ENCODE assay signal across 24 cellular contexts in genomic region chr10:472241-472910, GRCh38.
"Had no signal": no experiment of that assay in that cellular context is flagged by ENCODE, and none has a peak within 500 bp of the region (broad histone marks: within the 10 kb centered on the region; RNA-seq: fewer than 3 reads in every experiment).

No MANE protein-coding gene starts in this region.

- H3K4me1 ChIP-seq: parathyroid adenoma, psoas muscle had no signal

- H3K4me3 ChIP-seq: gastrocnemius medialis, psoas muscle, sigmoid colon had no signal

- H3K27me3 Mint-ChIP-seq: activated CD4-positive, alpha-beta memory T cell treated with anti-CD3 and anti-CD28 coated beads for 36 hours; naive thymus-derived CD4-positive, alpha-beta T cell; stimulated activated naive CD8-positive, alpha-beta T cell treated with anti-CD3 and anti-CD28 coated beads, Interleukin-15, amount 100 ng/mL, for 72 hours had no signal

- H3K27me3 ChIP-seq: gastrocnemius medialis, sigmoid colon had no signal

- FAIRE-seq: colon, islet of Langerhans, small intestine had no signal

- DNase-seq: activated CD4-positive, alpha-beta memory T cell treated with anti-CD3 and anti-CD28 coated beads for 36 hours; activated CD4-positive, alpha-beta T cell treated with anti-CD3 and anti-CD28 coated beads for 48 hours; activated naive CD4-positive, alpha-beta T cell; activated T-cell treated with anti-CD3 and anti-CD28 coated beads, Interleukin-2, amount 50 U/mL, for 48 hours; effector CD8-positive, alpha-beta T cell; gastrocnemius medialis; hippocampal formation; left cardiac atrium; mammary epithelial cell; naive thymus-derived CD4-positive, alpha-beta T cell; nucleus accumbens; psoas muscle; sigmoid colon; small intestine; stimulated activated CD4-positive, alpha-beta T cell treated with anti-CD3 and anti-CD28 coated beads, Interleukin-4, amount 100 ng/mL, for 24 hours; stimulated activated naive CD8-positive, alpha-beta T cell treated with anti-CD3 and anti-CD28 coated beads, Interleukin-15, amount 100 ng/mL, for 72 hours; substantia nigra had no signal

- H3K4me3 Mint-ChIP-seq: activated CD4-positive, alpha-beta memory T cell treated with anti-CD3 and anti-CD28 coated beads for 36 hours; mesothelial cell of epicardium; stimulated activated effector memory CD8-positive, alpha-beta T cell treated with anti-CD3 and anti-CD28 coated beads, Interleukin-12 subunit alpha, Interleukin-12 subunit beta, amount 100 ng/mL, for 72 hours; stimulated activated naive CD8-positive, alpha-beta T cell treated with anti-CD3 and anti-CD28 coated beads, Interleukin-15, amount 100 ng/mL, for 72 hours had no signal

- H3K27ac ChIP-seq: gastrocnemius medialis, parathyroid adenoma, psoas muscle, sigmoid colon had no signal

- H3K9ac ChIP-seq: parathyroid adenoma had no signal

- H3K9me3 ChIP-seq: gastrocnemius medialis, psoas muscle, sigmoid colon had no signal

- H3K27ac Mint-ChIP-seq: activated CD4-positive, alpha-beta memory T cell treated with anti-CD3 and anti-CD28 coated beads for 36 hours; activated naive CD4-positive, alpha-beta T cell treated with anti-CD3 and anti-CD28 coated beads, Interleukin-2, amount 50 U/mL, for 72 hours; activated T-helper 2 cell treated with anti-CD3 and anti-CD28 coated beads, Interferon-gamma antibody, Interleukin-2, Interleukin-4, amounts not matched to agents 10 μg/mL and 5 μg/mL and 100 μg/mL, durations not matched to agents 14 hours and 24 hours and 36 hours; mesothelial cell of epicardium; stimulated activated effector memory CD8-positive, alpha-beta T cell treated with anti-CD3 and anti-CD28 coated beads, Interleukin-12 subunit alpha, Interleukin-12 subunit beta, amount 100 ng/mL, for 72 hours; stimulated activated naive CD8-positive, alpha-beta T cell treated with anti-CD3 and anti-CD28 coated beads, Interleukin-15, amount 100 ng/mL, for 72 hours had no signal

- H3K36me3 Mint-ChIP-seq: stimulated activated effector memory CD8-positive, alpha-beta T cell treated with anti-CD3 and anti-CD28 coated beads, Interleukin-12 subunit alpha, Interleukin-12 subunit beta, amount 100 ng/mL, for 72 hours had no signal

- H3K9me3 Mint-ChIP-seq: mesothelial cell of epicardium had no signal
